Comparison of ENCODE assay signal across 1 cellular context in the genomic region with DNA sequence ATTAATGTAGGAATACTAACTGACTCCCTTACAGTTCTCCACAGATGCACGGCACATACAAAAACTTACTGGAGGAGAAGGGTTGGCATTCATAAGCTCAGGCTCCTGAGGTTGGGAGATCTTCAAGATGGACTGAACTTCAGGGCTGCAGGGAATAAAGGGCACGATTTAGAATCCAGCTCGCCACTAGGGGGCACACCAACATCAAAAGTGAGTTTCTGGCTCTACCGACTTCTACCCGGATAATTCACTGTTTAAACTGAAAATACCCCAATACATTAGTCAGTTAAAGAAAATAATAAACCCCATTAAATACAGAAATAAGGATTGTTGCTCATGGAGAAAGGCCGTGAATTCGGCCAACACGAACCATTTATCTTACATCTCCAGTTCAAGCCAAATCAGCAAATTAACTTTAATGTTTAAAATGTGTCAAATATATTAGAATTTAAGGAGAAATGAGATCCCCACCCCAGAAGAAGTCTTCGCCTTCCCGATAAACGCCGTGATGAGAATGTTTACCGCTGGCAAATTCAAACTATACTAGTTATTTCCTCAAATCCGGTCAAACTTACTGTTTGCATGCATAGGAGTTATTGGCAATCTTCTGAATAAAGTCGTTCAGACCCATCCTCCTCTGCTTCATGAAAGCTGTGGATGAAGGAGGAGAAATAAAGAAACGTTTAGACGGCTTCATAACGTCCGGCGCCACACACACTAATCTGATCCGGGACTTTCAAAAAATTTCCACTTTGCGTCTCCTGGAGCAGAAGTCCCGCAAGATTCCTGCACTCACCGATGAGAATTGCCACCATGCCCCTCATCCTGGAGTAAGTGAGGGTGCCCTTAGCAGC.
A peak's percentile ranks its signal among the peaks of the same experiment; 100 is the strongest.
TF ChIP-seq lines count a peak whose summit lies in the region.

No MANE protein-coding gene starts in this region.

TF ChIP-seq in HepG2, 621 proteins besides CTCF, POLR2A, EP300 and RAD21 (continued from another document and continues in another):
- TF ChIP-seq, protein P1, sequence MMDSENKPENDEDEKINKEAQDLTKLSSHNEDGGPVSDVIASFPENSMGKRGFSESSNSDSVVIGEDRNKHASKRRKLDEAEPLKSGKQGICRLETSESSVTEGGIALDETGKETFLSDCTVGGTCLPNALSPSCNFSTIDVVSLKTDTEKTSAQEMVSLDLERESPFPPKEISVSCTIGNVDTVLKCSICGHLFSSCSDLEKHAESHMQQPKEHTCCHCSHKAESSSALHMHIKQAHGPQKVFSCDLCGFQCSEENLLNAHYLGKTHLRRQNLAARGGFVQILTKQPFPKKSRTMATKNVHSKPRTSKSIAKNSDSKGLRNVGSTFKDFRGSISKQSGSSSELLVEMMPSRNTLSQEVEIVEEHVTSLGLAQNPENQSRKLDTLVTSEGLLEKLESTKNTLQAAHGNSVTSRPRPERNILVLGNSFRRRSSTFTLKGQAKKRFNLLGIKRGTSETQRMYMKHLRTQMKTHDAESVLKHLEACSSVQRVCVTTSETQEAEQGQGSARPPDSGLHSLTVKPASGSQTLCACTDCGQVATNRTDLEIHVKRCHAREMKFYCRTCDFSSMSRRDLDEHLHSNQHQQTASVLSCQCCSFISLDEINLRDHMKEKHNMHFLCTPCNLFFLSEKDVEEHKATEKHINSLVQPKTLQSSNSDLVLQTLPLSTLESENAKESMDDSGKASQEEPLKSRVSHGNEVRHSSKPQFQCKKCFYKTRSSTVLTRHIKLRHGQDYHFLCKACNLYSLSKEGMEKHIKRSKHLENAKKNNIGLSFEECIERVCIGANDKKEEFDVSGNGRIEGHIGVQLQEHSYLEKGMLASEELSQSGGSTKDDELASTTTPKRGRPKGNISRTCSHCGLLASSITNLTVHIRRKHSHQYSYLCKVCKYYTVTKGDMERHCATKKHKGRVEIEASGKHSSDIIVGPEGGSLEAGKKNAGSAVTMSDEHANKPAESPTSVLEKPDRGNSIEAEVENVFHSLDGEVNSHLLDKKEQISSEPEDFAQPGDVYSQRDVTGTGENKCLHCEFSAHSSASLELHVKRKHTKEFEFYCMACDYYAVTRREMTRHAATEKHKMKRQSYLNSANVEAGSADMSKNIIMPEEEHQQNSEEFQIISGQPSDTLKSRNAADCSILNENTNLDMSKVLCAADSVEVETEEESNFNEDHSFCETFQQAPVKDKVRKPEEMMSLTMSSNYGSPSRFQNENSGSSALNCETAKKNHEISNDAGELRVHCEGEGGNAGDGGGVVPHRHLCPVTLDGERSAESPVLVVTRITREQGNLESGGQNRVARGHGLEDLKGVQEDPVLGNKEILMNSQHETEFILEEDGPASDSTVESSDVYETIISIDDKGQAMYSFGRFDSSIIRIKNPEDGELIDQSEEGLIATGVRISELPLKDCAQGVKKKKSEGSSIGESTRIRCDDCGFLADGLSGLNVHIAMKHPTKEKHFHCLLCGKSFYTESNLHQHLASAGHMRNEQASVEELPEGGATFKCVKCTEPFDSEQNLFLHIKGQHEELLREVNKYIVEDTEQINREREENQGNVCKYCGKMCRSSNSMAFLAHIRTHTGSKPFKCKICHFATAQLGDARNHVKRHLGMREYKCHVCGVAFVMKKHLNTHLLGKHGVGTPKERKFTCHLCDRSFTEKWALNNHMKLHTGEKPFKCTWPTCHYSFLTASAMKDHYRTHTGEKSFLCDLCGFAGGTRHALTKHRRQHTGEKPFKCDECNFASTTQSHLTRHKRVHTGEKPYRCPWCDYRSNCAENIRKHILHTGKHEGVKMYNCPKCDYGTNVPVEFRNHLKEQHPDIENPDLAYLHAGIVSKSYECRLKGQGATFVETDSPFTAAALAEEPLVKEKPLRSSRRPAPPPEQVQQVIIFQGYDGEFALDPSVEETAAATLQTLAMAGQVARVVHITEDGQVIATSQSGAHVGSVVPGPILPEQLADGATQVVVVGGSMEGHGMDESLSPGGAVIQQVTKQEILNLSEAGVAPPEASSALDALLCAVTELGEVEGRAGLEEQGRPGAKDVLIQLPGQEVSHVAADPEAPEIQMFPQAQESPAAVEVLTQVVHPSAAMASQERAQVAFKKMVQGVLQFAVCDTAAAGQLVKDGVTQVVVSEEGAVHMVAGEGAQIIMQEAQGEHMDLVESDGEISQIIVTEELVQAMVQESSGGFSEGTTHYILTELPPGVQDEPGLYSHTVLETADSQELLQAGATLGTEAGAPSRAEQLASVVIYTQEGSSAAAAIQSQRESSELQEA (CRISPR knock-in tag; IDR thresholded peaks at IDR 0.05; ENCODE audit: not compliant biosample characterization): no peak
- no peak for TF ChIP-seq TEAD3 (CRISPR knock-in tag; optimal IDR thresholded peaks at IDR 0.05; ENCODE audit: borderline replicate concordance)
- TF ChIP-seq KDM1A (CRISPR knock-in tag; IDR thresholded peaks at IDR 0.05): no peak
- TF ChIP-seq, protein P2, sequence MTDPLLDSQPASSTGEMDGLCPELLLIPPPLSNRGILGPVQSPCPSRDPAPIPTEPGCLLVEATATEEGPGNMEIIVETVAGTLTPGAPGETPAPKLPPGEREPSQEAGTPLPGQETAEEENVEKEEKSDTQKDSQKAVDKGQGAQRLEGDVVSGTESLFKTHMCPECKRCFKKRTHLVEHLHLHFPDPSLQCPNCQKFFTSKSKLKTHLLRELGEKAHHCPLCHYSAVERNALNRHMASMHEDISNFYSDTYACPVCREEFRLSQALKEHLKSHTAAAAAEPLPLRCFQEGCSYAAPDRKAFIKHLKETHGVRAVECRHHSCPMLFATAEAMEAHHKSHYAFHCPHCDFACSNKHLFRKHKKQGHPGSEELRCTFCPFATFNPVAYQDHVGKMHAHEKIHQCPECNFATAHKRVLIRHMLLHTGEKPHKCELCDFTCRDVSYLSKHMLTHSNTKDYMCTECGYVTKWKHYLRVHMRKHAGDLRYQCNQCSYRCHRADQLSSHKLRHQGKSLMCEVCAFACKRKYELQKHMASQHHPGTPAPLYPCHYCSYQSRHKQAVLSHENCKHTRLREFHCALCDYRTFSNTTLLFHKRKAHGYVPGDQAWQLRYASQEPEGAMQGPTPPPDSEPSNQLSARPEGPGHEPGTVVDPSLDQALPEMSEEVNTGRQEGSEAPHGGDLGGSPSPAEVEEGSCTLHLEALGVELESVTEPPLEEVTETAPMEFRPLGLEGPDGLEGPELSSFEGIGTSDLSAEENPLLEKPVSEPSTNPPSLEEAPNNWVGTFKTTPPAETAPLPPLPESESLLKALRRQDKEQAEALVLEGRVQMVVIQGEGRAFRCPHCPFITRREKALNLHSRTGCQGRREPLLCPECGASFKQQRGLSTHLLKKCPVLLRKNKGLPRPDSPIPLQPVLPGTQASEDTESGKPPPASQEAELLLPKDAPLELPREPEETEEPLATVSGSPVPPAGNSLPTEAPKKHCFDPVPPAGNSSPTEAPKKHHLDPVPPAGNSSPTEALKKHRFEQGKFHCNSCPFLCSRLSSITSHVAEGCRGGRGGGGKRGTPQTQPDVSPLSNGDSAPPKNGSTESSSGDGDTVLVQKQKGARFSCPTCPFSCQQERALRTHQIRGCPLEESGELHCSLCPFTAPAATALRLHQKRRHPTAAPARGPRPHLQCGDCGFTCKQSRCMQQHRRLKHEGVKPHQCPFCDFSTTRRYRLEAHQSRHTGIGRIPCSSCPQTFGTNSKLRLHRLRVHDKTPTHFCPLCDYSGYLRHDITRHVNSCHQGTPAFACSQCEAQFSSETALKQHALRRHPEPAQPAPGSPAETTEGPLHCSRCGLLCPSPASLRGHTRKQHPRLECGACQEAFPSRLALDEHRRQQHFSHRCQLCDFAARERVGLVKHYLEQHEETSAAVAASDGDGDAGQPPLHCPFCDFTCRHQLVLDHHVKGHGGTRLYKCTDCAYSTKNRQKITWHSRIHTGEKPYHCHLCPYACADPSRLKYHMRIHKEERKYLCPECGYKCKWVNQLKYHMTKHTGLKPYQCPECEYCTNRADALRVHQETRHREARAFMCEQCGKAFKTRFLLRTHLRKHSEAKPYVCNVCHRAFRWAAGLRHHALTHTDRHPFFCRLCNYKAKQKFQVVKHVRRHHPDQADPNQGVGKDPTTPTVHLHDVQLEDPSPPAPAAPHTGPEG (CRISPR knock-in tag; IDR thresholded peaks at IDR 0.05): 0 out of 2 replicates have a peak, but pooled peaks have one; percentile 12
- no peak for TF ChIP-seq YEATS4 (CRISPR knock-in tag; IDR thresholded peaks at IDR 0.05; ENCODE audit: borderline replicate concordance)
- TF ChIP-seq, protein P3, sequence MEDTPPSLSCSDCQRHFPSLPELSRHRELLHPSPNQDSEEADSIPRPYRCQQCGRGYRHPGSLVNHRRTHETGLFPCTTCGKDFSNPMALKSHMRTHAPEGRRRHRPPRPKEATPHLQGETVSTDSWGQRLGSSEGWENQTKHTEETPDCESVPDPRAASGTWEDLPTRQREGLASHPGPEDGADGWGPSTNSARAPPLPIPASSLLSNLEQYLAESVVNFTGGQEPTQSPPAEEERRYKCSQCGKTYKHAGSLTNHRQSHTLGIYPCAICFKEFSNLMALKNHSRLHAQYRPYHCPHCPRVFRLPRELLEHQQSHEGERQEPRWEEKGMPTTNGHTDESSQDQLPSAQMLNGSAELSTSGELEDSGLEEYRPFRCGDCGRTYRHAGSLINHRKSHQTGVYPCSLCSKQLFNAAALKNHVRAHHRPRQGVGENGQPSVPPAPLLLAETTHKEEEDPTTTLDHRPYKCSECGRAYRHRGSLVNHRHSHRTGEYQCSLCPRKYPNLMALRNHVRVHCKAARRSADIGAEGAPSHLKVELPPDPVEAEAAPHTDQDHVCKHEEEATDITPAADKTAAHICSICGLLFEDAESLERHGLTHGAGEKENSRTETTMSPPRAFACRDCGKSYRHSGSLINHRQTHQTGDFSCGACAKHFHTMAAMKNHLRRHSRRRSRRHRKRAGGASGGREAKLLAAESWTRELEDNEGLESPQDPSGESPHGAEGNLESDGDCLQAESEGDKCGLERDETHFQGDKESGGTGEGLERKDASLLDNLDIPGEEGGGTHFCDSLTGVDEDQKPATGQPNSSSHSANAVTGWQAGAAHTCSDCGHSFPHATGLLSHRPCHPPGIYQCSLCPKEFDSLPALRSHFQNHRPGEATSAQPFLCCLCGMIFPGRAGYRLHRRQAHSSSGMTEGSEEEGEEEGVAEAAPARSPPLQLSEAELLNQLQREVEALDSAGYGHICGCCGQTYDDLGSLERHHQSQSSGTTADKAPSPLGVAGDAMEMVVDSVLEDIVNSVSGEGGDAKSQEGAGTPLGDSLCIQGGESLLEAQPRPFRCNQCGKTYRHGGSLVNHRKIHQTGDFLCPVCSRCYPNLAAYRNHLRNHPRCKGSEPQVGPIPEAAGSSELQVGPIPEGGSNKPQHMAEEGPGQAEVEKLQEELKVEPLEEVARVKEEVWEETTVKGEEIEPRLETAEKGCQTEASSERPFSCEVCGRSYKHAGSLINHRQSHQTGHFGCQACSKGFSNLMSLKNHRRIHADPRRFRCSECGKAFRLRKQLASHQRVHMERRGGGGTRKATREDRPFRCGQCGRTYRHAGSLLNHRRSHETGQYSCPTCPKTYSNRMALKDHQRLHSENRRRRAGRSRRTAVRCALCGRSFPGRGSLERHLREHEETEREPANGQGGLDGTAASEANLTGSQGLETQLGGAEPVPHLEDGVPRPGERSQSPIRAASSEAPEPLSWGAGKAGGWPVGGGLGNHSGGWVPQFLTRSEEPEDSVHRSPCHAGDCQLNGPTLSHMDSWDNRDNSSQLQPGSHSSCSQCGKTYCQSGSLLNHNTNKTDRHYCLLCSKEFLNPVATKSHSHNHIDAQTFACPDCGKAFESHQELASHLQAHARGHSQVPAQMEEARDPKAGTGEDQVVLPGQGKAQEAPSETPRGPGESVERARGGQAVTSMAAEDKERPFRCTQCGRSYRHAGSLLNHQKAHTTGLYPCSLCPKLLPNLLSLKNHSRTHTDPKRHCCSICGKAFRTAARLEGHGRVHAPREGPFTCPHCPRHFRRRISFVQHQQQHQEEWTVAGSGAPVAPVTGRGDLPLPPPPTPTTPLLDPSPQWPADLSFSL (CRISPR knock-in tag; IDR thresholded peaks at IDR 0.05): no peak
- TF ChIP-seq, protein P4, sequence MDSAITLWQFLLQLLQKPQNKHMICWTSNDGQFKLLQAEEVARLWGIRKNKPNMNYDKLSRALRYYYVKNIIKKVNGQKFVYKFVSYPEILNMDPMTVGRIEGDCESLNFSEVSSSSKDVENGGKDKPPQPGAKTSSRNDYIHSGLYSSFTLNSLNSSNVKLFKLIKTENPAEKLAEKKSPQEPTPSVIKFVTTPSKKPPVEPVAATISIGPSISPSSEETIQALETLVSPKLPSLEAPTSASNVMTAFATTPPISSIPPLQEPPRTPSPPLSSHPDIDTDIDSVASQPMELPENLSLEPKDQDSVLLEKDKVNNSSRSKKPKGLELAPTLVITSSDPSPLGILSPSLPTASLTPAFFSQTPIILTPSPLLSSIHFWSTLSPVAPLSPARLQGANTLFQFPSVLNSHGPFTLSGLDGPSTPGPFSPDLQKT (CRISPR knock-in tag; IDR thresholded peaks at IDR 0.05; ENCODE audit: borderline replicate concordance): no peak
- no peak for TF ChIP-seq ZFP62 (CRISPR knock-in tag; IDR thresholded peaks at IDR 0.05)
- TF ChIP-seq ZZZ3 (CRISPR knock-in tag; IDR thresholded peaks at IDR 0.05; ENCODE audit: borderline replicate concordance): no peak
- TF ChIP-seq SPEN (CRISPR knock-in tag; IDR thresholded peaks at IDR 0.05; ENCODE audit: low read depth): no peak; the same call in 1 of the 2 replicates
- TF ChIP-seq PHB2 (IDR thresholded peaks at IDR 0.05; ENCODE audit: partially characterized antibody): no peak
- no peak for TF ChIP-seq NONO (IDR thresholded peaks at IDR 0.05)
- TF ChIP-seq NONO (CRISPR knock-in tag; conservative IDR thresholded peaks at IDR 0.05): no peak
- no peak for TF ChIP-seq ATF7-NPFF (CRISPR knock-in tag; IDR thresholded peaks at IDR 0.05; ENCODE audit: low read depth)
- TF ChIP-seq, protein P5, sequence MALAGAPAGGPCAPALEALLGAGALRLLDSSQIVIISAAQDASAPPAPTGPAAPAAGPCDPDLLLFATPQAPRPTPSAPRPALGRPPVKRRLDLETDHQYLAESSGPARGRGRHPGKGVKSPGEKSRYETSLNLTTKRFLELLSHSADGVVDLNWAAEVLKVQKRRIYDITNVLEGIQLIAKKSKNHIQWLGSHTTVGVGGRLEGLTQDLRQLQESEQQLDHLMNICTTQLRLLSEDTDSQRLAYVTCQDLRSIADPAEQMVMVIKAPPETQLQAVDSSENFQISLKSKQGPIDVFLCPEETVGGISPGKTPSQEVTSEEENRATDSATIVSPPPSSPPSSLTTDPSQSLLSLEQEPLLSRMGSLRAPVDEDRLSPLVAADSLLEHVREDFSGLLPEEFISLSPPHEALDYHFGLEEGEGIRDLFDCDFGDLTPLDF (CRISPR knock-in tag; IDR thresholded peaks at IDR 0.05): no peak
- TF ChIP-seq, protein P6, sequence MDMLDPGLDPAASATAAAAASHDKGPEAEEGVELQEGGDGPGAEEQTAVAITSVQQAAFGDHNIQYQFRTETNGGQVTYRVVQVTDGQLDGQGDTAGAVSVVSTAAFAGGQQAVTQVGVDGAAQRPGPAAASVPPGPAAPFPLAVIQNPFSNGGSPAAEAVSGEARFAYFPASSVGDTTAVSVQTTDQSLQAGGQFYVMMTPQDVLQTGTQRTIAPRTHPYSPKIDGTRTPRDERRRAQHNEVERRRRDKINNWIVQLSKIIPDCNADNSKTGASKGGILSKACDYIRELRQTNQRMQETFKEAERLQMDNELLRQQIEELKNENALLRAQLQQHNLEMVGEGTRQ (IDR thresholded peaks at IDR 0.05; ENCODE audit: low read depth, low read length): no peak
- TF ChIP-seq, protein P6 (CRISPR knock-in tag; IDR thresholded peaks at IDR 0.05; ENCODE audit: borderline replicate concordance): no peak
- TF ChIP-seq, protein P7, sequence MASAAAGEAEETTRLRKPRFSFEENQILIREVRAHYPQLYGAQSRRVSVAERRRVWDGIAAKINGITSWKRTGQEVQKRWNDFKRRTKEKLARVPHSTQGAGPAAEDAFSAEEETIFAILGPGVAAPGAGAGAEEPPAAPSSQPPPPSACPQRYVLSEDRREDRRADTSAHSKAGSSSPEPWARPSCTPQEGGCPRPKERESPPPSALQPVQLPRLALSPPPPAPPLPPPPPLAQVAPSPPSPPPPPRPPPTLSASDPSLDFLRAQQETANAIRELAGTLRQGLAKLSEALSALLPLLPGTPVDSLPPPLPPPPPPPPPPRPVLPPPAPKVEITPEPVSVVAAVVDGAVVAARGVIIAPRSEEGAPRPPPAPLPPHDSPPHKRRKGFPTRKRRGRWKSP (CRISPR knock-in tag; IDR thresholded peaks at IDR 0.05): no peak
